12 cellular contexts compared by ENCODE assay signal in genomic region chr4:82984459-82984858, GRCh38. TPM values are rescaled to one million over a fixed set of nuclear protein-coding genes. Genes with fewer than 3 reads are reported as not detected.
DNase-seq lines count a peak whose midpoint lies in the region; ATAC-seq and TF ChIP-seq lines count a peak whose summit lies in the region.
"Had no signal": no experiment of that assay in that cellular context is flagged by ENCODE, and none has a peak within 500 bp of the region (broad histone marks: within the 10 kb centered on the region; RNA-seq: fewer than 3 reads in every experiment).

No MANE protein-coding gene starts in this region.

- no peak overlapping the region for H3K27ac Mint-ChIP-seq in activated CD8-positive, alpha-beta memory T cell treated with anti-CD3 and anti-CD28 coated beads, Interleukin-2, amount 10 ng/mL, durations not matched to agents 7 days and 5 days
- H3K27ac Mint-ChIP-seq in dendritic cell treated with granulocyte-macrophage colony-stimulating factor and Interleukin-4, amounts not matched to agents 40 ng/mL and 50 ng/mL, for 4 days, result peak overlapping the region; percentile 20
- no peak overlapping the region for H3K27ac Mint-ChIP-seq in stimulated activated effector memory CD8-positive, alpha-beta T cell treated with anti-CD3 and anti-CD28 coated beads, Interleukin-12 subunit alpha, Interleukin-12 subunit beta, amount 100 ng/mL, for 72 hours
- H3K27ac Mint-ChIP-seq: CD4-positive, alpha-beta T cell had no signal

- peak; percentile 23 for ATAC-seq in activated CD8-positive, alpha-beta memory T cell treated with anti-CD3 and anti-CD28 coated beads, Interleukin-2, amount 10 ng/mL, durations not matched to agents 7 days and 5 days
- ATAC-seq in stimulated activated effector memory CD8-positive, alpha-beta T cell treated with anti-CD3 and anti-CD28 coated beads, Interleukin-12 subunit alpha, Interleukin-12 subunit beta, amount 100 ng/mL, for 72 hours, result peak; percentile 40

- peaks cover 41% of the 10 kb centered on the region for H3K36me3 Mint-ChIP-seq in activated CD8-positive, alpha-beta memory T cell treated with anti-CD3 and anti-CD28 coated beads, Interleukin-2, amount 10 ng/mL, durations not matched to agents 7 days and 5 days
- peaks cover 20% of the 10 kb centered on the region for H3K36me3 Mint-ChIP-seq in dendritic cell treated with granulocyte-macrophage colony-stimulating factor and Interleukin-4, amounts not matched to agents 40 ng/mL and 50 ng/mL, for 4 days (ENCODE audit: low read depth)
- peaks cover 33% of the 10 kb centered on the region for H3K36me3 Mint-ChIP-seq in stimulated activated effector memory CD8-positive, alpha-beta T cell treated with anti-CD3 and anti-CD28 coated beads, Interleukin-12 subunit alpha, Interleukin-12 subunit beta, amount 100 ng/mL, for 72 hours

- no peak overlapping the region for H3K4me3 Mint-ChIP-seq in activated CD8-positive, alpha-beta memory T cell treated with anti-CD3 and anti-CD28 coated beads, Interleukin-2, amount 10 ng/mL, durations not matched to agents 7 days and 5 days
- H3K4me3 Mint-ChIP-seq in dendritic cell treated with granulocyte-macrophage colony-stimulating factor and Interleukin-4, amounts not matched to agents 40 ng/mL and 50 ng/mL, for 4 days, result no peak overlapping the region
- H3K4me3 Mint-ChIP-seq in stimulated activated effector memory CD8-positive, alpha-beta T cell treated with anti-CD3 and anti-CD28 coated beads, Interleukin-12 subunit alpha, Interleukin-12 subunit beta, amount 100 ng/mL, for 72 hours, result no peak overlapping the region
- H3K4me3 Mint-ChIP-seq: CD4-positive, alpha-beta T cell; central memory CD8-positive, alpha-beta T cell had no signal

- intact Hi-C loops in dendritic cell treated with granulocyte-macrophage colony-stimulating factor and Interleukin-4, amounts not matched to agents 40 ng/mL and 50 ng/mL, for 4 days (cut with micrococcal nuclease), result no loop called here
- intact Hi-C loops in uterus (cut with DNase I; ENCODE audit: low total_unique reads), result no loop called here

- H3K27me3 ChIP-seq in uterus, result no peaks in the 10 kb centered on the region

- H3K27ac ChIP-seq in uterus, result no peak overlapping the region

- H3K27me3 Mint-ChIP-seq in activated CD8-positive, alpha-beta memory T cell treated with anti-CD3 and anti-CD28 coated beads, Interleukin-2, amount 10 ng/mL, durations not matched to agents 7 days and 5 days, result no peaks in the 10 kb centered on the region
- no peaks in the 10 kb centered on the region for H3K27me3 Mint-ChIP-seq in dendritic cell treated with granulocyte-macrophage colony-stimulating factor and Interleukin-4, amounts not matched to agents 40 ng/mL and 50 ng/mL, for 4 days
- H3K27me3 Mint-ChIP-seq: CD4-positive, alpha-beta T cell; central memory CD8-positive, alpha-beta T cell had no signal

- no peak for TF ChIP-seq POLR2A in uterus (IDR thresholded peaks at IDR 0.05)

- DNase-seq in activated CD8-positive, alpha-beta memory T cell treated with anti-CD3 and anti-CD28 coated beads, Interleukin-2, amount 10 ng/mL, durations not matched to agents 7 days and 5 days, result peak; percentile 45
- no peak for DNase-seq in activated CD8-positive, alpha-beta memory T cell treated with anti-CD3 and anti-CD28 coated beads for 24 hours
- DNase-seq in NCI-H226 (peak; percentile 68), DMS153 (lab: John Stamatoyannopoulos, UW) (no peak), uterus (no peak), NCI-H526 treated with DMSO at 0.1 percent for 48 hours (lab: John Stamatoyannopoulos, UW) (no peak)
- no peak for DNase-seq in stimulated activated effector memory CD8-positive, alpha-beta T cell treated with anti-CD3 and anti-CD28 coated beads, Interleukin-12 subunit alpha, Interleukin-12 subunit beta, amount 100 ng/mL, for 72 hours (ENCODE audit: low spot score in 2 of 2)
- DNase-seq: CD4-positive, alpha-beta T cell; retina had no signal

- H3K36me3 ChIP-seq in uterus, result no peaks in the 10 kb centered on the region

- H3K4me1 ChIP-seq in uterus, result no peaks in the 10 kb centered on the region

- H3K4me1 Mint-ChIP-seq in activated CD8-positive, alpha-beta memory T cell treated with anti-CD3 and anti-CD28 coated beads, Interleukin-2, amount 10 ng/mL, durations not matched to agents 7 days and 5 days, result peaks cover 21% of the 10 kb centered on the region
- peaks cover 20% of the 10 kb centered on the region for H3K4me1 Mint-ChIP-seq in dendritic cell treated with granulocyte-macrophage colony-stimulating factor and Interleukin-4, amounts not matched to agents 40 ng/mL and 50 ng/mL, for 4 days (ENCODE audit: low read depth)
- H3K4me1 Mint-ChIP-seq in stimulated activated effector memory CD8-positive, alpha-beta T cell treated with anti-CD3 and anti-CD28 coated beads, Interleukin-12 subunit alpha, Interleukin-12 subunit beta, amount 100 ng/mL, for 72 hours, result peaks cover 5% of the 10 kb centered on the region

- no peaks in the 10 kb centered on the region for H3K9me3 Mint-ChIP-seq in activated CD8-positive, alpha-beta memory T cell treated with anti-CD3 and anti-CD28 coated beads, Interleukin-2, amount 10 ng/mL, durations not matched to agents 7 days and 5 days (ENCODE audit: low read depth)
- H3K9me3 Mint-ChIP-seq in dendritic cell treated with granulocyte-macrophage colony-stimulating factor and Interleukin-4, amounts not matched to agents 40 ng/mL and 50 ng/mL, for 4 days, result no peaks in the 10 kb centered on the region
- H3K9me3 Mint-ChIP-seq in stimulated activated effector memory CD8-positive, alpha-beta T cell treated with anti-CD3 and anti-CD28 coated beads, Interleukin-12 subunit alpha, Interleukin-12 subunit beta, amount 100 ng/mL, for 72 hours, result no peaks in the 10 kb centered on the region
- H3K9me3 Mint-ChIP-seq: CD4-positive, alpha-beta T cell; central memory CD8-positive, alpha-beta T cell had no signal

- no peak for TF ChIP-seq CTCF in uterus (IDR thresholded peaks at IDR 0.05)

- H3K4me3 ChIP-seq in uterus, result no peak overlapping the region
- H3K4me3 ChIP-seq: PC-9 had no signal

- H3K9me3 ChIP-seq in uterus, result no peaks in the 10 kb centered on the region

- CTCF ChIA-PET in activated CD8-positive, alpha-beta memory T cell treated with anti-CD3 and anti-CD28 coated beads, Interleukin-2, amount 10 ng/mL, durations not matched to agents 7 days and 5 days (lab: Charles Lee), result interaction anchor here (1.5 kb wide), 1 partner anchor 16 kb away, joined by 3 read pairs; no protein-coding TSS in a partner anchor

RNA-seq across cellular contexts. Expression of gene LIN54, which starts 26.2 kb away (rescaled TPM):
- 10 to 100 TPM; 36.3 to 38.6 TPM for total RNA-seq in activated CD8-positive, alpha-beta memory T cell treated with anti-CD3 and anti-CD28 coated beads, Interleukin-2, amount 10 ng/mL, durations not matched to agents 7 days and 5 days
- total RNA-seq in uterus, result 10 to 100 TPM in 3 of 4 donors, 1 to 10 TPM in 1; 3.3 to 47.6 (median 20.2) TPM

RNA-seq across cellular contexts. Expression of gene COPS4, which starts 50.5 kb away (rescaled TPM):
- 10 to 100 TPM; 27.6 to 33.1 TPM for total RNA-seq in activated CD8-positive, alpha-beta memory T cell treated with anti-CD3 and anti-CD28 coated beads, Interleukin-2, amount 10 ng/mL, durations not matched to agents 7 days and 5 days
- total RNA-seq in uterus, result 100 to 1,000 TPM in 1 of 4 donors, 10 to 100 TPM in 3; 21.3 to 113 (median 73.3) TPM

Comparison
In these comparisons a context has a peak if more than half of its experiments do, and no peak if none do; other contexts are left out.
1. DNase-seq: peak in activated CD8-positive, alpha-beta memory T cell treated with anti-CD3 and anti-CD28 coated beads, Interleukin-2, amount 10 ng/mL, durations not matched to agents 7 days and 5 days (single experiment) and NCI-H226 (single experiment); none in activated CD8-positive, alpha-beta memory T cell treated with anti-CD3 and anti-CD28 coated beads for 24 hours (single experiment), stimulated activated effector memory CD8-positive, alpha-beta T cell treated with anti-CD3 and anti-CD28 coated beads, Interleukin-12 subunit alpha, Interleukin-12 subunit beta, amount 100 ng/mL, for 72 hours (0 of 2), DMS153 (single experiment), uterus (0 of 2) and NCI-H526 treated with DMSO at 0.1 percent for 48 hours (single experiment).